ENCODE assay signal across 8 cellular contexts in genomic region chr7:88217675-88218427, GRCh38. TPM values are rescaled to one million over a fixed set of nuclear protein-coding genes. Genes with fewer than 3 reads are reported as not detected.
DNase-seq lines count a peak whose midpoint lies in the region; ATAC-seq and TF ChIP-seq lines count a peak whose summit lies in the region.

No MANE protein-coding gene starts in this region.

- no peak overlapping the region for H2BK120ac ChIP-seq in mesendoderm (ENCODE audit: low read depth, low read length)

- H3K18ac ChIP-seq in mesendoderm (ENCODE audit: low read length): no peak overlapping the region

- H3K27ac Mint-ChIP-seq in stimulated activated naive CD8-positive, alpha-beta T cell treated with anti-CD3 and anti-CD28 coated beads, Interleukin-15, amount 100 ng/mL, for 72 hours: peak overlapping the region; percentile 6 to 9

- no peak overlapping the region for H4K8ac ChIP-seq in mesendoderm (ENCODE audit: low read depth, low read length)

- no peak overlapping the region for H2BK5ac ChIP-seq in mesendoderm (ENCODE audit: low read length)

- H3K23ac ChIP-seq in mesendoderm (ENCODE audit: low read length): no peak overlapping the region

- H3K27ac ChIP-seq in cardiac muscle cell (peak overlapping the region; percentile 99), right cardiac atrium (ENCODE audit: low read length) (no peak overlapping the region), mesendoderm (ENCODE audit: low read depth, low read length) (no peak overlapping the region)

- DNase-seq in cardiac muscle cell (ENCODE audit: low read depth in 1 of 2, low spot score in 1 of 2) (peak in 1 of 2 donors; percentile 35), right cardiac atrium (no peak), OCI-M1 (lab: John Stamatoyannopoulos, UW) (peak; percentile 82), epithelial cell of proximal tubule (ENCODE audit: low read depth) (no peak), NCI-H2227 (lab: John Stamatoyannopoulos, UW; ENCODE audit: unreplicated experiment) (no peak), mesendoderm (no peak)
- no peak for DNase-seq in stimulated activated naive CD8-positive, alpha-beta T cell treated with anti-CD3 and anti-CD28 coated beads, Interleukin-15, amount 100 ng/mL, for 72 hours

- intact Hi-C loops in right cardiac atrium (cut with DNase I): no loop called here

- H3K79me1 ChIP-seq in mesendoderm (ENCODE audit: low read length): peaks cover 9% of the 10 kb centered on the region

- H2AK5ac ChIP-seq in mesendoderm (ENCODE audit: low read length): no peak overlapping the region

- H3K4me1 ChIP-seq in cardiac muscle cell (ENCODE audit: low read depth) (peaks cover 47% of the 10 kb centered on the region), right cardiac atrium (ENCODE audit: control insufficient read depth, insufficient read depth, low read length) (peaks cover 2% of the 10 kb centered on the region), mesendoderm (ENCODE audit: control insufficient read depth, low read depth, low read length) (no peaks in the 10 kb centered on the region)

- 18% methylated on average over 1 of the region's 1 CpG for WGBS in right cardiac atrium
- no CpG with 5 or more reads among the region's 1 CpG for WGBS in mesendoderm (ENCODE audit: extremely low coverage, insufficient coverage, low lambda C conversion rate)

- peak overlapping the region; percentile 94 for H3K4me3 ChIP-seq in cardiac muscle cell
- H3K4me3 ChIP-seq in right cardiac atrium (ENCODE audit: low read length): no peak overlapping the region
- peak overlapping the region; percentile 95 for H3K4me3 ChIP-seq in epithelial cell of proximal tubule (ENCODE audit: low read depth, low read length)
- no peak overlapping the region for H3K4me3 ChIP-seq in mesendoderm (ENCODE audit: low read length)

- TF ChIP-seq CTCF in cardiac muscle cell (IDR thresholded peaks at IDR 0.05; ENCODE audit: low read depth, low read length) (no peak), epithelial cell of proximal tubule (conservative IDR thresholded peaks at IDR 0.05; ENCODE audit: low read depth, low read length) (no peak)

- H3K4ac ChIP-seq in mesendoderm (ENCODE audit: low read depth, low read length): no peak overlapping the region

- H3K56ac ChIP-seq in mesendoderm (ENCODE audit: low read length): no peak overlapping the region

- H3K27me3 ChIP-seq in cardiac muscle cell (no peaks in the 10 kb centered on the region), right cardiac atrium (ENCODE audit: control insufficient read depth, insufficient read depth) (no peaks in the 10 kb centered on the region), mesendoderm (ENCODE audit: insufficient read depth, low read length, poor library complexity) (no peaks in the 10 kb centered on the region)

- H3K4me1 Mint-ChIP-seq in stimulated activated naive CD8-positive, alpha-beta T cell treated with anti-CD3 and anti-CD28 coated beads, Interleukin-15, amount 100 ng/mL, for 72 hours: peaks cover 26% of the 10 kb centered on the region

- H3K9me3 ChIP-seq in cardiac muscle cell (ENCODE audit: low read depth) (no peaks in the 10 kb centered on the region), right cardiac atrium (ENCODE audit: control insufficient read depth, low read length) (no peaks in the 10 kb centered on the region)

- H3K4me2 ChIP-seq in mesendoderm (ENCODE audit: low read length): no peak overlapping the region

- H3K36me3 ChIP-seq in cardiac muscle cell (peaks cover 5% of the 10 kb centered on the region), mesendoderm (ENCODE audit: control insufficient read depth, insufficient read depth, low read length) (peaks cover 4% of the 10 kb centered on the region)

- H3K79me2 ChIP-seq in mesendoderm (ENCODE audit: control insufficient read depth, insufficient read depth, low read length): peaks cover 3% of the 10 kb centered on the region

- ATAC-seq in right cardiac atrium (no peak), HG02943 (IDR thresholded peaks at IDR 0.05; ENCODE audit: low read depth, unreplicated experiment) (peak; percentile 75)
- peak; percentile 14 for ATAC-seq in stimulated activated naive CD8-positive, alpha-beta T cell treated with anti-CD3 and anti-CD28 coated beads, Interleukin-15, amount 100 ng/mL, for 72 hours

- peak overlapping the region; percentile 89 to 97 for H3K4me3 Mint-ChIP-seq in stimulated activated naive CD8-positive, alpha-beta T cell treated with anti-CD3 and anti-CD28 coated beads, Interleukin-15, amount 100 ng/mL, for 72 hours

- no peak overlapping the region for H4K5ac ChIP-seq in mesendoderm (ENCODE audit: low read length)

- H3K27me3 Mint-ChIP-seq in stimulated activated naive CD8-positive, alpha-beta T cell treated with anti-CD3 and anti-CD28 coated beads, Interleukin-15, amount 100 ng/mL, for 72 hours: no peaks in the 10 kb centered on the region

- no peak overlapping the region for H2BK15ac ChIP-seq in mesendoderm (replicated peaks; ENCODE audit: low read depth)

- H3K9me3 Mint-ChIP-seq in stimulated activated naive CD8-positive, alpha-beta T cell treated with anti-CD3 and anti-CD28 coated beads, Interleukin-15, amount 100 ng/mL, for 72 hours: no peaks in the 10 kb centered on the region

- no peak overlapping the region for H3K9ac ChIP-seq in mesendoderm (ENCODE audit: low read length)

RNA-seq across cellular contexts. Expression of gene SRI, which starts 2.0 kb away (rescaled TPM):
- total RNA-seq in cardiac muscle cell: 99.4 and 115 TPM in 2 replicates
- polyA plus RNA-seq in cardiac muscle cell: 348 and 458 TPM in 2 replicates
- total RNA-seq in right cardiac atrium: 100 to 1,000 TPM in 1 of 4 donors, 10 to 100 TPM in 3; 76.0 to 103 (median 90.3) TPM
- polyA plus RNA-seq in right cardiac atrium: 62.1 TPM
- 92.0 and 154 TPM in 2 replicates for total RNA-seq in epithelial cell of proximal tubule
- polyA plus RNA-seq in mesendoderm (2013, experiment 1 of 2): 111 TPM
- polyA plus RNA-seq in mesendoderm (2013, experiment 2 of 2): 115 TPM

Comparison
In these comparisons a context has a peak if more than half of its experiments do, and no peak if none do; other contexts are left out.
1. H3K4me3 ChIP-seq: peak in cardiac muscle cell (single experiment) and epithelial cell of proximal tubule (single experiment); none in right cardiac atrium (single experiment) and mesendoderm (single experiment).
2. ATAC-seq: peak in HG02943 (single experiment) and stimulated activated naive CD8-positive, alpha-beta T cell treated with anti-CD3 and anti-CD28 coated beads, Interleukin-15, amount 100 ng/mL, for 72 hours (single experiment); none in right cardiac atrium (0 of 2).